In the genomic region with DNA sequence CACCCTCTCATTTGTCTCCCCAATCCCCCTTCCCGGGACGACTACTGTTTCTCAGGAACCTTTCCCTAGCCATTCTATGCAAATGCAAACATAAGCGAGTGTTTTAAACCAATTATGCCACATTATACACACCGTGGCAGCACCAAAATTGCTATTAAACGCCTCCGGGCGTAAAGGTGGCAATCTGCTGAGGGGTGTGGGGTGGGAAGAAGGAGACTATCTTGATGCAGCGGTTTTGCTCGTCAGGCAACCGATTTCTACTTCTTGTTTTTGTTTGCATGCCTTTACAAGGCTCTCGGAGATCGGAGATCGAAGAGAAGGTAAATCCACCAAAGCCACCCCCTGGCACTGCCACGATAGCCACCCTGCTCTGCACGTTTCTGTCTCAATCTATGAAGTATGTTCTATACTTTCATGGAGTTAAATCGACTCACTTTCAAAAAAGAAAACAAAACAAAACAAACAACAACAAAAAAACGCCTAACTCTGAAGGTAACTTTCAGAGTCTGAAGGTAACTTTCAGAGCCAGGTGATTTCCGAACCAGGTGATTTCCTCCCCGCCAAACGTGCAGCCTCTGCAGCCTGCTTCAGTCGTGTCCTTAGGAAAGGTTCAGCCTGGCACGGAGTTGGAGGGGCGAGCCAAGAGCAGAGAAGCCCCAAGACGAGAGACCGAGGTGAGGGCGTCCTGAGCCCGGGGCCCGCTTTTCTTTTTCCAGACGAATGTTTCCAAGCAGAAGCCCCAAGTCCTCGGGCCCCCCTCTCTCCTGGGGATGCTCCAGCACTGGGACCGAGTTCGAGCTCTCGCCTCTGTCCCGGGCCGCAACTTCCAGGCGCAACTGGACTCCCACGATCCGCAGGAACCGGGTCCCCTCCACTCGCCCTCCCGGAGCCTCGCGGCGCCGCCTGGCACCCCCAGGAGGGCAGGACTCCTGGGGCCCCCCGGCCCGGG, we compare ENCODE assay signal across 8 cellular contexts.
DNase-seq lines count a peak whose midpoint lies in the region; ATAC-seq and TF ChIP-seq lines count a peak whose summit lies in the region.

No MANE protein-coding gene starts in this region.

- peak overlapping the region; percentile 6 for H3K9ac ChIP-seq in rectal smooth muscle tissue (ENCODE audit: low read length)

- H3K27ac ChIP-seq in rectal smooth muscle tissue (ENCODE audit: low read depth, low read length): no peak overlapping the region

- DNase-seq in AG10803 (ENCODE audit: low read depth) (no peak), KBM-7 (peak; percentile 46), germinal center (ENCODE audit: low spot score) (peak; percentile 53), amniotic stem cell (lab: John Stamatoyannopoulos, UW) (no peak), NCI-H2196 (lab: John Stamatoyannopoulos, UW; ENCODE audit: unreplicated experiment) (no peak)
- peak; percentile 32 to 44 for DNase-seq in activated T-cell treated with anti-CD3 and anti-CD28 coated beads, Interleukin-2, amount 50 U/mL, for 48 hours

- peak; percentile 13 for ATAC-seq in GM19351 (IDR thresholded peaks at IDR 0.05; ENCODE audit: unreplicated experiment)

- H3K4me1 ChIP-seq in rectal smooth muscle tissue (ENCODE audit: control insufficient read depth, insufficient read depth, low read length): no peaks in the 10 kb centered on the region

- H3K4me3 ChIP-seq in AG10803 (ENCODE audit: low read length) (peak overlapping the region; percentile 28), rectal smooth muscle tissue (ENCODE audit: low read length) (peak overlapping the region; percentile 67)

- TF ChIP-seq CTCF in AG10803 (conservative IDR thresholded peaks at IDR 0.05; ENCODE audit: low read length): no peak

- no peaks in the 10 kb centered on the region for H3K36me3 ChIP-seq in rectal smooth muscle tissue (ENCODE audit: control insufficient read depth, insufficient read depth, low read length)

- H3K27me3 ChIP-seq in rectal smooth muscle tissue (ENCODE audit: control insufficient read depth, insufficient read depth, low read length): peaks cover 3% of the 10 kb centered on the region

- in situ Hi-C loops in KBM-7 (cut with MboI; ENCODE audit: low pct_unique_long_range_greater_than_20kb, low sequenced_read_pairs): no loop called here

Comparison
In these comparisons a context has a peak if more than half of its experiments do, and no peak if none do; other contexts are left out.
1. DNase-seq: peak in KBM-7 (single experiment), activated T-cell treated with anti-CD3 and anti-CD28 coated beads, Interleukin-2, amount 50 U/mL, for 48 hours (2 of 2) and germinal center (single experiment); none in AG10803 (single experiment), amniotic stem cell (single experiment) and NCI-H2196 (single experiment).